8 cellular contexts compared by ENCODE assay signal in the genomic region with DNA sequence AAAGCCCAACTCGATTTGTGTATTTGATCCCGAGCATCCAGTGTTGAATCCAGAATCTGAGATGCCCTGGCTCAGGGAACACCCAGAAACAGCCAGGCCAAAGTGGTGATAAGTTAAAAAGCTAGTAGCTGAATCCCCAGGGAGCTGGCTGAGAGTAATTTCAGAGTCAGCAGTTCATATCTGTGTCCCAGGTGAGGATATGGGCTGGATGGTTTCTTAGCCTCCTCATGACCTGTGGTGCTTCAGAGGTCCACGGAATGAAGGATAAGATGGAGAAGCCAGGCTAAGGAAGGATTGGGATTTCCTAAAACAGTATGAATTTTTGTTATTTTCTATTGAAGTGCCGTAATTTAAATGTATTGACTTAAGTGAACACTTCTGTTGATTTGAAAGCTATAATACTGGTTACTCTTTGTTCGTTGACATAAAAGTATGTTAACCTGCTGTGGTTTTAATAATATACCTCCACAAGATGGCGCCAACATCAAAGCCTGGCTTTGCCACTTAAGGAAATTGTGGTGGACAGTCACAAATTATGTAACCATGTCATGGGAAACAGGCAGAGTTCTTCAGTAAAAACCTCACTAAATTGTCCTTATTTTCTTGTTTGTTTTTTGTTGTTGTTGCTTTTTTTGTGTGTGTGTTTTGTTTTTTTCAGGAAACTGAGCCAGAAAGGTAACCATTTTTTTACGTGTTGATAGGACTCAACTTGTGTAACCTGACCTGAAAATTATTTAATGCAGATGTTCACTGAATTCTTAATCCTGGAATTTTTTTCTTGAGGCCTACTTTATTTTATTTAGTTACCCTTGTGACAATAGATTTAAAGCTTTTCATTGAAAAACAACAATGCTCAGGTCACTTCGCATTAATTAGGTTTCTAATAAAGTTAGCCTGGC. TPM values are rescaled to one million over a fixed set of nuclear protein-coding genes. Genes with fewer than 3 reads are reported as not detected.
DNase-seq lines count a peak whose midpoint lies in the region; ATAC-seq and TF ChIP-seq lines count a peak whose summit lies in the region.

No MANE protein-coding gene starts in this region.

- peak overlapping the region in 13 of 59 donors; percentile 4 to 50 (median 28) for H3K4me3 ChIP-seq in dorsolateral prefrontal cortex
- no peak overlapping the region for H3K4me3 ChIP-seq in lower lobe of right lung

- H3K9me3 ChIP-seq in lower lobe of right lung: no peaks in the 10 kb centered on the region

- peak; percentile 37 for DNase-seq in NK-92 treated with Interleukin-12 subunit alpha and Interleukin-12 subunit beta, amount 100 ng/mL, for 24 hours (lab: John Stamatoyannopoulos, UW)
- DNase-seq in NK-92 (lab: John Stamatoyannopoulos, UW; ENCODE audit: unreplicated experiment): no peak
- DNase-seq in NCI-H2081 treated with DMSO at 0.1 percent for 48 hours (lab: John Stamatoyannopoulos, UW): peak; percentile 58
- DNase-seq in UCSD-AML1 (lab: John Stamatoyannopoulos, UW; ENCODE audit: unreplicated experiment): peak; percentile 19
- DNase-seq in dorsolateral prefrontal cortex: peak in 5 of 10 donors; percentile 23 to 66 (median 47)
- DNase-seq in lower lobe of right lung: peak; percentile 54
- peak in 25 of 49 donors; percentile 2 to 68 (median 18) for DNase-seq in substantia nigra (lab: John Stamatoyannopoulos, UW)

- intact Hi-C loops in dorsolateral prefrontal cortex (cut with DNase I): loop anchor here (2.0 to 10.0 kb wide), 8 partner anchors 193 to 641 kb away; a partner anchor contains a TSS
- intact Hi-C loops in lower lobe of right lung (cut with DNase I): loop anchor here (5.0 to 10.0 kb wide), 2 partner anchors 421 to 638 kb away; no protein-coding TSS in a partner anchor

- ATAC-seq in HG02678 (IDR thresholded peaks at IDR 0.05; ENCODE audit: unreplicated experiment) (peak; percentile 63), lower lobe of right lung (peak; percentile 81 to 88)

- peaks cover 62% of the 10 kb centered on the region for H3K36me3 ChIP-seq in lower lobe of right lung

- peaks cover 19% of the 10 kb centered on the region for H3K4me1 ChIP-seq in lower lobe of right lung

- H3K27me3 ChIP-seq in dorsolateral prefrontal cortex: no peaks in the 10 kb centered on the region
- H3K27me3 ChIP-seq in lower lobe of right lung (ENCODE audit: low read depth): no peaks in the 10 kb centered on the region

- H3K27ac ChIP-seq in dorsolateral prefrontal cortex (peak overlapping the region in 24 of 59 donors; percentile 1 to 72 (median 34)), lower lobe of right lung (peak overlapping the region; percentile 15), substantia nigra (ENCODE audit: low read depth, low read length, poor library complexity, severe bottlenecking) (no peak overlapping the region)

- TF ChIP-seq CTCF in dorsolateral prefrontal cortex (IDR thresholded peaks at IDR 0.05 in 54 of 56, conservative IDR thresholded peaks at IDR 0.05 in 2 of 56; ENCODE audit: low read depth in 1 of 56, partially characterized antibody in 56 of 56) (peak; percentile 78 to 97 (median 87)), lower lobe of right lung (IDR thresholded peaks at IDR 0.05) (peak; percentile 82)

RNA-seq across cellular contexts. Expression of a gene that starts 11.4 kb away (rescaled TPM):
- total RNA-seq in dorsolateral prefrontal cortex (10 to 100 TPM; 15.1 to 48.5 (median 26.3) TPM), lower lobe of right lung (35.2 TPM)
